In genomic region chr12:121894633-121895032, GRCh38 we compare ENCODE assay signal across 1 cellular context.
TF ChIP-seq lines count a peak whose summit lies in the region.

No MANE protein-coding gene starts in this region.

TF ChIP-seq in HepG2, 621 proteins besides CTCF, POLR2A, EP300 and RAD21 (continued from another document):
- TF ChIP-seq ZNF142 (CRISPR knock-in tag; IDR thresholded peaks at IDR 0.05): no peak
- TF ChIP-seq ZBTB38 (CRISPR knock-in tag; IDR thresholded peaks at IDR 0.05): peak; percentile 99
- TF ChIP-seq ARID4A (CRISPR knock-in tag; IDR thresholded peaks at IDR 0.05; ENCODE audit: borderline replicate concordance): peak; percentile 22; the same call in 1 of the 2 replicates
- no peak for TF ChIP-seq THAP7 (CRISPR knock-in tag; IDR thresholded peaks at IDR 0.05)
- no peak for TF ChIP-seq MLLT10 (CRISPR knock-in tag; IDR thresholded peaks at IDR 0.05)
- TF ChIP-seq PAXIP1 (CRISPR knock-in tag; conservative IDR thresholded peaks at IDR 0.05): peak; percentile 40; the same call in 1 of the 2 replicates
- peak; percentile 31; a peak in 1 of 4 replicates for TF ChIP-seq HMGXB4 (CRISPR knock-in tag; IDR thresholded peaks at IDR 0.05; ENCODE audit: borderline replicate concordance in 1 of 2, low read depth in 1 of 2)
- 0 out of 2 replicates have a peak, but pooled peaks have one; percentile 25 for TF ChIP-seq POGZ (CRISPR knock-in tag; IDR thresholded peaks at IDR 0.05)
- 0 out of 2 replicates have a peak, but pooled peaks have one; percentile 21 for TF ChIP-seq ZFP91 (CRISPR knock-in tag; IDR thresholded peaks at IDR 0.05; ENCODE audit: borderline replicate concordance)
- peak; percentile 29; the same call in 1 of the 2 replicates for TF ChIP-seq MED1 (CRISPR knock-in tag; IDR thresholded peaks at IDR 0.05)
- peak; percentile 4; the same call in 1 of the 2 replicates for TF ChIP-seq TFAP4 (IDR thresholded peaks at IDR 0.05; ENCODE audit: borderline replicate concordance, low read depth)
- 0 out of 2 replicates have a peak, but pooled peaks have one; percentile 27 for TF ChIP-seq GATAD2A (CRISPR knock-in tag; IDR thresholded peaks at IDR 0.05)
- 0 out of 2 replicates have a peak, but pooled peaks have one; percentile 34 for TF ChIP-seq SOX5 (CRISPR knock-in tag; IDR thresholded peaks at IDR 0.05; ENCODE audit: borderline replicate concordance)
- TF ChIP-seq NCOA5 (CRISPR knock-in tag; IDR thresholded peaks at IDR 0.05): no peak
